Comparison of ENCODE assay signal across 20 cellular contexts in the genomic region with DNA sequence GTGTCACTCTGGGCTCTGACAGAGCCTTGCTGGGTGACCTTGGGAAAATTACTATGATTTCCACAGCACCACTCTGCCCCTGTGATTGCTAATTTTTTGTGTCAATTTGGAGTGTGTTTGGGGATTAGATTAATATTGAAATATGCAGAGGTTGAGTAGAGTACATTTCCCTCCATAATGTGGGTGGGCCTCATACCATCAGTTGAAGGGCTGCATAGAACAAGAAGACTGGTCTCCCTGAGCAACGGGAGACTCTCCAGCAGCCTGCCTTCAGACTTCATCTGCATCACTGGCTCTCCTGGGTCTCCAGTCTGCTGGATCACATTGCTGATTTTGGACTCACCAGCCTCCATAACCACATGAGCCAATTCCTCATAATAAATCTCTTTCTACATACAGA.
DNase-seq lines count a peak whose midpoint lies in the region; ATAC-seq and TF ChIP-seq lines count a peak whose summit lies in the region.
"Had no signal": no experiment of that assay in that cellular context is flagged by ENCODE, and none has a peak within 500 bp of the region (broad histone marks: within the 10 kb centered on the region; RNA-seq: fewer than 3 reads in every experiment).

No MANE protein-coding gene starts in this region.

- in situ Hi-C loops in transverse colon (cut with MboI; ENCODE audit: low pct_ligation_motif_present in 1 of 4, low pct_unique_long_range_greater_than_20kb in 1 of 4, low sequenced_read_pairs in 3 of 4) = no loop called here

- no peak overlapping the region for H3K4me3 Mint-ChIP-seq in nephron
- no peak overlapping the region for H3K4me3 Mint-ChIP-seq in activated CD4-positive, alpha-beta memory T cell treated with anti-CD3 and anti-CD28 coated beads, Interleukin-2, amount 10 ng/mL, durations not matched to agents 7 days and 5 days

- H3K27me3 ChIP-seq in ascending aorta (no peaks in the 10 kb centered on the region), stomach (no peaks in the 10 kb centered on the region), transverse colon (no peaks in the 10 kb centered on the region)

- intact Hi-C loops in ascending aorta (cut with DNase I) = no loop called here
- intact Hi-C loops in stomach (cut with DNase I; ENCODE audit: low total_unique reads) = no loop called here
- intact Hi-C loops in transverse colon (cut with DNase I; ENCODE audit: low total_unique reads) = no loop called here

- no peaks in the 10 kb centered on the region for H3K36me3 Mint-ChIP-seq in nephron (ENCODE audit: low read depth)
- H3K36me3 Mint-ChIP-seq in activated CD4-positive, alpha-beta memory T cell treated with anti-CD3 and anti-CD28 coated beads, Interleukin-2, amount 10 ng/mL, durations not matched to agents 7 days and 5 days (ENCODE audit: low read depth) = no peaks in the 10 kb centered on the region

- CTCF ChIA-PET in activated CD4-positive, alpha-beta memory T cell treated with anti-CD3 and anti-CD28 coated beads, Interleukin-2, amount 10 ng/mL, durations not matched to agents 7 days and 5 days (lab: Charles Lee) = no interaction called here

- DNase-seq in ascending aorta (ENCODE audit: low spot score in 2 of 2) = no peak
- DNase-seq in stomach = no peak
- DNase-seq in transverse colon = no peak
- no peak for DNase-seq in NCI-H2227 (lab: John Stamatoyannopoulos, UW; ENCODE audit: unreplicated experiment)
- DNase-seq in activated CD4-positive, alpha-beta memory T cell treated with anti-CD3 and anti-CD28 coated beads, Interleukin-2, amount 10 ng/mL, durations not matched to agents 7 days and 5 days = no peak
- DNase-seq: Calu3, DND-41, HCEC 1CT, KG1, NCI-H1048, NCI-H1417, NCI-H1694, NCI-H2029 treated with DMSO at 0.1 percent for 48 hours, NCI-H226, NCI-H510A, NCI-H69, SHP77 had no signal

- H3K27me3 Mint-ChIP-seq in nephron (ENCODE audit: low read depth) = no peaks in the 10 kb centered on the region
- H3K27me3 Mint-ChIP-seq in activated CD4-positive, alpha-beta memory T cell treated with anti-CD3 and anti-CD28 coated beads, Interleukin-2, amount 10 ng/mL, durations not matched to agents 7 days and 5 days = no peaks in the 10 kb centered on the region

- no peaks in the 10 kb centered on the region for H3K9me3 ChIP-seq in ascending aorta
- H3K9me3 ChIP-seq in stomach = no peaks in the 10 kb centered on the region
- H3K9me3 ChIP-seq in transverse colon = no peaks in the 10 kb centered on the region

- H3K4me3 ChIP-seq in ascending aorta = no peak overlapping the region
- no peak overlapping the region for H3K4me3 ChIP-seq in stomach
- H3K4me3 ChIP-seq in transverse colon = no peak overlapping the region

- peaks cover 14 to 57% of the 10 kb centered on the region in 2 donors for H3K4me1 ChIP-seq in ascending aorta
- peaks cover 0 to 49% (median 14%) of the 10 kb centered on the region in 4 donors for H3K4me1 ChIP-seq in stomach
- H3K4me1 ChIP-seq in transverse colon = peaks cover 0 to 11% (median 0%) of the 10 kb centered on the region in 4 donors

- H3K27ac ChIP-seq in ascending aorta (peak overlapping the region; percentile 46 to 77), stomach (peak overlapping the region in 4 of 5 donors; percentile 67 to 81 (median 72)), transverse colon (peak overlapping the region in 3 of 4 donors; percentile 61 to 75 (median 70))
- H3K27ac ChIP-seq: RWPE1 had no signal

- H3K4me1 Mint-ChIP-seq in nephron = peaks cover 30% of the 10 kb centered on the region
- no peaks in the 10 kb centered on the region for H3K4me1 Mint-ChIP-seq in activated CD4-positive, alpha-beta memory T cell treated with anti-CD3 and anti-CD28 coated beads, Interleukin-2, amount 10 ng/mL, durations not matched to agents 7 days and 5 days

- POLR2A ChIA-PET in activated CD4-positive, alpha-beta memory T cell treated with anti-CD3 and anti-CD28 coated beads, Interleukin-2, amount 10 ng/mL, durations not matched to agents 7 days and 5 days (lab: Charles Lee) = no interaction called here

- TF ChIP-seq POLR2A in stomach (IDR thresholded peaks at IDR 0.05) (no peak), transverse colon (IDR thresholded peaks at IDR 0.05) (no peak)

- H3K36me3 ChIP-seq in ascending aorta (no peaks in the 10 kb centered on the region), stomach (no peaks in the 10 kb centered on the region), transverse colon (no peaks in the 10 kb centered on the region)

- no peak for TF ChIP-seq EP300 in stomach (IDR thresholded peaks at IDR 0.05)
- TF ChIP-seq EP300 in transverse colon (IDR thresholded peaks at IDR 0.05; ENCODE audit: low read depth) = no peak

- H3K9me3 Mint-ChIP-seq in nephron = peaks cover 9% of the 10 kb centered on the region
- H3K9me3 Mint-ChIP-seq in activated CD4-positive, alpha-beta memory T cell treated with anti-CD3 and anti-CD28 coated beads, Interleukin-2, amount 10 ng/mL, durations not matched to agents 7 days and 5 days = no peaks in the 10 kb centered on the region

- no peak for ATAC-seq in GM21737 (IDR thresholded peaks at IDR 0.05; ENCODE audit: unreplicated experiment)

- H3K27ac Mint-ChIP-seq in nephron = peak overlapping the region in 2 of 3 experiments; percentile 21 to 38
- H3K27ac Mint-ChIP-seq in activated CD4-positive, alpha-beta memory T cell treated with anti-CD3 and anti-CD28 coated beads, Interleukin-2, amount 10 ng/mL, durations not matched to agents 7 days and 5 days = no peak overlapping the region

- WGBS in stomach, 5 donors = 75 to 92% (median 90%) methylated on average over 1 of the region's 1 CpG
- WGBS in transverse colon (ENCODE audit: low coverage in 1 of 2), 2 donors = 56 to 83% methylated on average over 1 of the region's 1 CpG

- TF ChIP-seq CTCF in ascending aorta (IDR thresholded peaks at IDR 0.05) (no peak), nephron (IDR thresholded peaks at IDR 0.05; ENCODE audit: unreplicated experiment in 3 of 3) (no peak), stomach (IDR thresholded peaks at IDR 0.05) (no peak), transverse colon (IDR thresholded peaks at IDR 0.05) (no peak)
